In genomic region chr1:165397945-165398344, GRCh38 we compare ENCODE assay signal across 10 cellular contexts.
A peak's percentile ranks its signal among the peaks of the same experiment; 100 is the strongest.
DNase-seq lines count a peak whose midpoint lies in the region; ATAC-seq lines count a peak whose summit lies in the region.
"Had no signal": no experiment of that assay in that cellular context is flagged by ENCODE, and none has a peak within 500 bp of the region (broad histone marks: within the 10 kb centered on the region; RNA-seq: fewer than 3 reads in every experiment).

No MANE protein-coding gene starts in this region.

- ATAC-seq in HG02938 (IDR thresholded peaks at IDR 0.05; ENCODE audit: unreplicated experiment), result no peak
- ATAC-seq: stimulated activated memory B cell treated with anti-CD40 and anti-IgM and Interleukin-4, amounts not matched to agents 10 μg/mL and 1 μg/mL and 100 μg/mL, for 72 hours had no signal

- DNase-seq in AG08396 (ENCODE audit: low spot score), result peak; percentile 76
- DNase-seq in HK-2 (ENCODE audit: unreplicated experiment), result peak; percentile 37
- DNase-seq in amniotic stem cell (lab: John Stamatoyannopoulos, UW), result peak; percentile 34
- DNase-seq in iPS-NIHi7 (ENCODE audit: extremely low spot score), result peak; percentile 68
- no peak for DNase-seq in DMS153 treated with DMSO at 0.1 percent for 48 hours (lab: John Stamatoyannopoulos, UW; ENCODE audit: unreplicated experiment)
- DNase-seq in NCI-H526 treated with DMSO at 0.1 percent for 48 hours (lab: John Stamatoyannopoulos, UW), result no peak
- no peak for DNase-seq in GOT3 (lab: John Stamatoyannopoulos, UW)
- DNase-seq: DMS53 had no signal

Comparison
In these comparisons a context has a peak if more than half of its experiments do, and no peak if none do; other contexts are left out.
1. DNase-seq: peak in AG08396 (single experiment), HK-2 (single experiment), amniotic stem cell (single experiment) and iPS-NIHi7 (single experiment); none in DMS153 treated with DMSO at 0.1 percent for 48 hours (single experiment), NCI-H526 treated with DMSO at 0.1 percent for 48 hours (single experiment) and GOT3 (single experiment).